In the genomic region with DNA sequence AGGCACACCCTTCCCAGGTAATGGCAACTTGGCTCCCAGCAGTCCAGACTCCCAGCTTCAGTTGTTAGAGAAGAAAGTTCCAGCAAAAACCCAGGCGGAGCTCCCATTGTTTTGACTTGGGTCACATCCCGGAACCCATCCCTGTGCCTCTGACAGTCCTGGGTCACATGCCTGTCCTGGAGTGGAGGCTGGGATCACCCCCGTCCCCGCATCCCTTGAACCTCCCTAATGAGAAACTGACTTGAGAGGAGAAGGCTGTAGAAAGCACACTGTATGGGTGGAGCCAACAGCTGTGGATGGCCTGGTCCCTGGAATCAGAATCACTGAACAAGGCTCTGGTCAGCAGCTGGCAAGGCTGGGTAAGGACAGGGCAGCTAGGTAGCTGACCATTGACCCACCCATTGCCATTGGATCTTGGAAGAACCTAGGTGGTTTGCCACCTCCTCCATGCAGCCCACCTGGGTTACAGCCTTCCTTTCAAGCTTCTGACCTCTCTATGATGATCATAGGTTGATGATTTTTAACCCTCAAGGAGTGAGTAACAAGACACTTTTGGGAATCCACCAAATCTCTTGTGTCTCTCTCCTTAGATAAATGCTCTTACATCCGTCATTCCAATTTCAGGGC, we compare ENCODE assay signal across 35 cellular contexts.
"Had no signal": no experiment of that assay in that cellular context is flagged by ENCODE, and none has a peak within 500 bp of the region (broad histone marks: within the 10 kb centered on the region; RNA-seq: fewer than 3 reads in every experiment).

No MANE protein-coding gene starts in this region.

- H3K36me3 ChIP-seq: brain microvascular endothelial cell, cardiac muscle cell, Peyer's patch, SJSA1 had no signal

- ATAC-seq: activated naive CD8-positive, alpha-beta T cell treated with anti-CD3 and anti-CD28 coated beads, Interleukin-2, amount 50 U/mL, for 24 hours; activated T-cell treated with anti-CD3 and anti-CD28 coated beads, Interleukin-2, amount 50 U/mL, for 4 hours; PC-3 had no signal

- H3K9me3 Mint-ChIP-seq: activated T-helper 1 cell treated with anti-CD3 and anti-CD28 coated beads, Interleukin-12 subunit alpha, Interleukin-12 subunit beta, Interleukin-2, Interleukin-4 antibody, amounts not matched to agents 30 ng/mL and 10 ng/mL and 1 ng/mL, durations not matched to agents 14 hours and 24 hours and 36 hours; central memory CD8-positive, alpha-beta T cell; T-helper 1 cell treated with Interleukin-12 subunit alpha and Interleukin-12 subunit beta and Interleukin-4 antibody, amounts not matched to agents 30 μg/mL and 1 μg/mL, for 36 hours had no signal

- H3K9ac ChIP-seq: KMS-11, SK-N-SH had no signal

- H3K27me3 Mint-ChIP-seq: activated CD4-positive, alpha-beta memory T cell treated with anti-CD3 and anti-CD28 coated beads for 36 hours; activated naive CD8-positive, alpha-beta T cell; activated naive CD8-positive, alpha-beta T cell treated with anti-CD3 and anti-CD28 coated beads, Interleukin-2, amount 50 U/mL, for 24 hours; central memory CD8-positive, alpha-beta T cell had no signal

- H3K9me3 ChIP-seq: Peyer's patch, SK-N-SH had no signal

- H3K36me3 Mint-ChIP-seq: activated naive CD4-positive, alpha-beta T cell treated with anti-CD3 and anti-CD28 coated beads, Interleukin-2, amount 10 ng/mL, durations not matched to agents 7 days and 5 days had no signal

- H3K27ac ChIP-seq: brain microvascular endothelial cell, cardiac muscle cell, KMS-11, Peyer's patch, SJSA1, VCaP had no signal

- H3K4me3 Mint-ChIP-seq: activated B cell treated with CpG ODN at 0.5 μM for 24 hours; activated CD4-positive, alpha-beta memory T cell treated with anti-CD3 and anti-CD28 coated beads for 36 hours; activated naive CD4-positive, alpha-beta T cell treated with anti-CD3 and anti-CD28 coated beads, Interleukin-2, amount 10 ng/mL, durations not matched to agents 7 days and 5 days; activated naive CD8-positive, alpha-beta T cell; activated naive CD8-positive, alpha-beta T cell treated with anti-CD3 and anti-CD28 coated beads, Interleukin-2, amount 50 U/mL, for 24 hours; activated T-cell treated with anti-CD3 and anti-CD28 coated beads, Interleukin-2, amount 50 U/mL, for 4 hours; activated T-helper 1 cell treated with anti-CD3 and anti-CD28 coated beads, Interleukin-12 subunit alpha, Interleukin-12 subunit beta, Interleukin-2, Interleukin-4 antibody, amounts not matched to agents 30 ng/mL and 10 ng/mL and 1 ng/mL, durations not matched to agents 14 hours and 24 hours and 36 hours; central memory CD8-positive, alpha-beta T cell; T-helper 1 cell treated with Interleukin-12 subunit alpha and Interleukin-12 subunit beta and Interleukin-4 antibody, amounts not matched to agents 30 μg/mL and 1 μg/mL, for 36 hours had no signal

- H3K4me3 ChIP-seq: cardiac muscle cell, Peyer's patch, SJSA1 had no signal

- H3K27ac Mint-ChIP-seq: activated B cell treated with CpG ODN at 0.5 μM for 24 hours; activated CD4-positive, alpha-beta memory T cell treated with anti-CD3 and anti-CD28 coated beads for 36 hours; activated naive CD4-positive, alpha-beta T cell treated with anti-CD3 and anti-CD28 coated beads, Interleukin-2, amount 10 ng/mL, durations not matched to agents 7 days and 5 days; activated naive CD8-positive, alpha-beta T cell; activated naive CD8-positive, alpha-beta T cell treated with anti-CD3 and anti-CD28 coated beads, Interleukin-2, amount 50 U/mL, for 24 hours; activated T-helper 1 cell treated with anti-CD3 and anti-CD28 coated beads, Interleukin-12 subunit alpha, Interleukin-12 subunit beta, Interleukin-2, Interleukin-4 antibody, amounts not matched to agents 30 ng/mL and 10 ng/mL and 1 ng/mL, durations not matched to agents 14 hours and 24 hours and 36 hours; T-helper 1 cell treated with Interleukin-12 subunit alpha and Interleukin-12 subunit beta and Interleukin-4 antibody, amounts not matched to agents 30 μg/mL and 1 μg/mL, for 36 hours had no signal

- DNase-seq: activated B cell treated with CpG ODN at 0.5 μM for 24 hours; activated CD4-positive, alpha-beta memory T cell treated with anti-CD3 and anti-CD28 coated beads for 36 hours; activated CD4-positive, alpha-beta T cell treated with anti-CD3 and anti-CD28 coated beads for 4 hours; activated CD4-positive, alpha-beta T cell treated with anti-CD3 and anti-CD28 coated beads, Interleukin-2, amount 50 U/mL, for 1 hour; activated CD4-positive, CD25-positive, alpha-beta regulatory T cell treated with anti-CD3 and anti-CD28 coated beads, Interleukin-2, amount 50 U/mL, for 72 hours; activated CD8-positive, alpha-beta memory T cell treated with anti-CD3 and anti-CD28 coated beads, Interleukin-2, amount 50 U/mL, for 4 hours; activated naive CD4-positive, alpha-beta T cell treated with anti-CD3 and anti-CD28 coated beads, Interleukin-2, amount 10 ng/mL, durations not matched to agents 7 days and 5 days; activated naive CD8-positive, alpha-beta T cell treated with anti-CD3 and anti-CD28 coated beads, Interleukin-2, amount 50 U/mL, for 24 hours; activated T-cell treated with anti-CD3 and anti-CD28 coated beads for 4 hours; activated T-cell treated with anti-CD3 and anti-CD28 coated beads, Interleukin-2, amount 50 U/mL, for 4 hours; anterior cingulate cortex; brain microvascular endothelial cell; MM.1S; MV-4-11; NCI-H1092; NCI-H1436 treated with DMSO at 0.1 percent for 48 hours; NCI-H1694 treated with DMSO at 0.1 percent for 48 hours; NCI-H2029; NCI-H345; NCI-H524 treated with DMSO at 0.1 percent for 48 hours; NCI-H748 treated with DMSO at 0.1 percent for 48 hours; NK-92 treated with Interleukin-12 subunit alpha and Interleukin-12 subunit beta, amount 100 ng/mL, for 24 hours; PC-3; Peyer's patch; RPMI8226; SHP77 treated with DMSO at 0.1 percent for 48 hours; SK-N-SH had no signal

- H3K4me1 ChIP-seq: Peyer's patch, SJSA1 had no signal

- H3K27me3 ChIP-seq: brain microvascular endothelial cell, cardiac muscle cell, Peyer's patch, SJSA1 had no signal

- H3K4me1 Mint-ChIP-seq: activated naive CD4-positive, alpha-beta T cell treated with anti-CD3 and anti-CD28 coated beads, Interleukin-2, amount 10 ng/mL, durations not matched to agents 7 days and 5 days; central memory CD8-positive, alpha-beta T cell had no signal
